12 cellular contexts compared by ENCODE assay signal in the genomic region with DNA sequence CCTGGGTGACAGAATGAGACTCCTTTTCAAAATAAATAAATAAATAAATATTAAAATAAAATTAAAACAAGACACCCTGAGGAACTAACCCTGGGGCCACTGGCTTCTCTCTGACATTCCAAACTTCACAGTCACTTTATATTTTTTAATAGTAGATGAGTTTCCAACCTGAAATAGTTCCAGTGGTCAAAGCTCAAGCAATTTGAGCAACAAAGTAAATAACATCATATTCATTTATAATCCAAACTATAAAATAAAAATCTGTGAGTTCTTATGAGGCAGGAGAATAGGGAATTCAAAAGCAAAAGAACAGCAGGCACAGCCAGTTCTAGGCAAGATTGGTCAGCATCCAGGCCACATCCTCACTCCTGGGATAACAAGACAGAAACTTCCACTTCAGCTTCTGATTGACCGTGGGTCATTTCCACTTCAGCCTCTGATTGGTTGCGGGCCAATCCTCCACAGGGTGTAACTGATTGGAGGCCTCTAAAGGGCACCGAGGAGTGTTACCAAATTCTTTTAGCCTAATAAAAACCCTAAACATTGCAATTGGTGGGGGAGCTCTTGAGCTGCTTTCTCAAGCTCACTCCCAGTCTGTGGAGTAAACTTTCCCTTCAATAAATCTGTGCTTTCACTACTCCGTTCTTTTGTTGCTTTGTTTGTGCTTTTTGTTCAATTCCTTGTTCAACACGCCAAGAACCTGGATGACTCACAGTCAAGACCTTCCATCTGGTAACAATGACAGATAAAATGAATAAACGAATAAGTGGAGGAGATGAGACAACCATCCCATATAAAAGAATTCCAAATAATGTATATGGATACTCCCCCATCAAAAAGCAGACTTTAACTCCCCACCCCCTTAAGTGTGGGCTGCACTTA. TPM values are rescaled to one million over a fixed set of nuclear protein-coding genes. Genes with fewer than 3 reads are reported as not detected.
DNase-seq lines count a peak whose midpoint lies in the region; ATAC-seq, FAIRE-seq and TF ChIP-seq lines count a peak whose summit lies in the region.
"Had no signal": no experiment of that assay in that cellular context is flagged by ENCODE, and none has a peak within 500 bp of the region (broad histone marks: within the 10 kb centered on the region; RNA-seq: fewer than 3 reads in every experiment).

No MANE protein-coding gene starts in this region.

- no peak for FAIRE-seq in RCC 7860 (lab: Jason Lieb, UNC)

- H3K27me3 Mint-ChIP-seq in nephron (ENCODE audit: low read depth), result no peaks in the 10 kb centered on the region

- no peaks in the 10 kb centered on the region for H3K9me3 Mint-ChIP-seq in nephron
- H3K9me3 Mint-ChIP-seq: activated CD4-positive, alpha-beta memory T cell treated with anti-CD3 and anti-CD28 coated beads for 36 hours had no signal

- DNase-seq in Caki2 (ENCODE audit: low read depth) (peak; percentile 93), RCC 7860 (ENCODE audit: low spot score) (peak; percentile 7), fibroblast of pulmonary artery (ENCODE audit: low read depth) (peak; percentile 55), amniotic stem cell (lab: John Stamatoyannopoulos, UW) (no peak), DMS 273 (lab: John Stamatoyannopoulos, UW; ENCODE audit: unreplicated experiment) (no peak)
- DNase-seq: activated CD4-positive, alpha-beta memory T cell treated with anti-CD3 and anti-CD28 coated beads for 36 hours; C1 segment of cervical spinal cord; NCI-H1930; spleen had no signal

- peak; percentile 16 for TF ChIP-seq CTCF in fibroblast of pulmonary artery (IDR thresholded peaks at IDR 0.05; ENCODE audit: low read length, missing control alignments)
- TF ChIP-seq CTCF in nephron (IDR thresholded peaks at IDR 0.05; ENCODE audit: unreplicated experiment in 3 of 3), result no peak

- ATAC-seq in HG03469 (IDR thresholded peaks at IDR 0.05; ENCODE audit: unreplicated experiment) (no peak), GM18907 (IDR thresholded peaks at IDR 0.05; ENCODE audit: unreplicated experiment) (no peak)

- H3K36me3 Mint-ChIP-seq in nephron (ENCODE audit: low read depth), result no peaks in the 10 kb centered on the region
- H3K36me3 Mint-ChIP-seq: activated CD4-positive, alpha-beta memory T cell treated with anti-CD3 and anti-CD28 coated beads for 36 hours had no signal

- H3K4me3 Mint-ChIP-seq in nephron, result no peak overlapping the region
- H3K4me3 Mint-ChIP-seq: activated CD4-positive, alpha-beta memory T cell treated with anti-CD3 and anti-CD28 coated beads for 36 hours had no signal

- peaks cover 7% of the 10 kb centered on the region for H3K4me1 Mint-ChIP-seq in nephron

- in situ Hi-C loops in Caki2 (cut with HindIII; ENCODE audit: low pct_unique_long_range_greater_than_20kb, low sequenced_read_pairs), result no loop called here

- H3K4me3 ChIP-seq in fibroblast of pulmonary artery (replicated peaks; ENCODE audit: low read depth, low read length), result no peak overlapping the region
- H3K4me3 ChIP-seq: spleen had no signal

- peak overlapping the region in 2 of 3 experiments; percentile 10 to 59 for H3K27ac Mint-ChIP-seq in nephron
- H3K27ac Mint-ChIP-seq: activated CD4-positive, alpha-beta memory T cell treated with anti-CD3 and anti-CD28 coated beads for 36 hours had no signal

RNA-seq across cellular contexts. Expression of a gene that starts 42.5 kb away (rescaled TPM):
- not detected in 2 replicates for total RNA-seq in Caki2 (2014; rRNA removed; shearing (Covaris generic); ENCODE audit: low replicate concordance)
- total RNA-seq: activated CD4-positive, alpha-beta memory T cell treated with anti-CD3 and anti-CD28 coated beads for 36 hours; spleen had no signal

Comparison
In these comparisons a context has a peak if more than half of its experiments do, and no peak if none do; other contexts are left out.
1. DNase-seq: peak in Caki2 (single experiment), RCC 7860 (single experiment) and fibroblast of pulmonary artery (single experiment); none in amniotic stem cell (single experiment) and DMS 273 (single experiment).